ENCODE assay signal across 26 cellular contexts in genomic region chr15:47582283-47582682, GRCh38.
"Had no signal": no experiment of that assay in that cellular context is flagged by ENCODE, and none has a peak within 500 bp of the region (broad histone marks: within the 10 kb centered on the region; RNA-seq: fewer than 3 reads in every experiment).

No MANE protein-coding gene starts in this region.

- H3K9me3 ChIP-seq: left ventricle myocardium inferior, pancreas, prostate gland, sigmoid colon, stomach, testis, thyroid gland, transverse colon, upper lobe of left lung, vagina had no signal

- H3K36me3 ChIP-seq: left ventricle myocardium inferior, pancreas, prostate gland, sigmoid colon, stomach, thyroid gland, transverse colon, upper lobe of left lung, vagina had no signal

- H3K4me3 Mint-ChIP-seq: mesothelial cell of epicardium; naive B cell; natural killer cell treated with Interleukin-12 subunit alpha and Interleukin-12 subunit beta and Interleukin-15 and Interleukin-18, amount 100 ng/mL, for 72 hours; stimulated activated naive B cell treated with anti-CD40 and anti-IgM and Interleukin-4, amounts not matched to agents 10 μg/mL and 1 μg/mL and 100 μg/mL, for 72 hours had no signal

- H3K27me3 Mint-ChIP-seq: naive B cell; stimulated activated naive B cell treated with anti-CD40 and anti-IgM and Interleukin-4, amounts not matched to agents 10 μg/mL and 1 μg/mL and 100 μg/mL, for 72 hours had no signal

- H3K27ac ChIP-seq: left ventricle myocardium inferior, pancreas, prostate gland, sigmoid colon, stomach, testis, thyroid gland, transverse colon, upper lobe of left lung, vagina had no signal

- H3K4me1 Mint-ChIP-seq: naive B cell; stimulated activated naive B cell treated with anti-CD40 and anti-IgM and Interleukin-4, amounts not matched to agents 10 μg/mL and 1 μg/mL and 100 μg/mL, for 72 hours had no signal

- H3K27ac Mint-ChIP-seq: mesothelial cell of epicardium; naive B cell; natural killer cell treated with Interleukin-12 subunit alpha and Interleukin-12 subunit beta and Interleukin-15 and Interleukin-18, amount 100 ng/mL, for 72 hours; stimulated activated naive B cell treated with anti-CD40 and anti-IgM and Interleukin-4, amounts not matched to agents 10 μg/mL and 1 μg/mL and 100 μg/mL, for 72 hours had no signal

- H3K27me3 ChIP-seq: pancreas, sigmoid colon, stomach, testis, thyroid gland, transverse colon, upper lobe of left lung, vagina had no signal

- DNase-seq: hypothalamus; islet precursor cell; left ventricle myocardium inferior; mesendoderm; naive B cell; nucleus accumbens; pancreas; posterior cingulate gyrus; retina; sigmoid colon; stimulated activated CD4-positive, alpha-beta T cell treated with anti-CD3 and anti-CD28 coated beads, Interleukin-1b, Interleukin-23, amount 100 ng/mL, for 48 hours; stimulated activated CD4-positive, alpha-beta T cell treated with anti-CD3 and anti-CD28 coated beads, Interleukin-2, amount 100 ng/mL, for 48 hours; stimulated activated naive B cell treated with anti-CD40 and anti-IgM and Interleukin-4, amounts not matched to agents 10 μg/mL and 1 μg/mL and 100 μg/mL, for 72 hours; stimulated activated naive CD8-positive, alpha-beta T cell treated with anti-CD3 and anti-CD28 coated beads, Interleukin-15, Interleukin-2, amounts not matched to agents 100 U/mL and 50 U/mL, for 24 hours; stomach; testis; thyroid gland; transverse colon; upper lobe of left lung had no signal

- H3K4me3 ChIP-seq: left ventricle myocardium inferior, lung, pancreas, prostate gland, sigmoid colon, smooth muscle cell, stomach, testis, thyroid gland, transverse colon, upper lobe of left lung, vagina had no signal

- H3K9me3 Mint-ChIP-seq: mesothelial cell of epicardium; natural killer cell treated with Interleukin-12 subunit alpha and Interleukin-12 subunit beta and Interleukin-15 and Interleukin-18, amount 100 ng/mL, for 72 hours; stimulated activated naive B cell treated with anti-CD40 and anti-IgM and Interleukin-4, amounts not matched to agents 10 μg/mL and 1 μg/mL and 100 μg/mL, for 72 hours had no signal

- ATAC-seq: pancreas; right cardiac atrium; stimulated activated naive B cell treated with anti-CD40 and anti-IgM and Interleukin-4, amounts not matched to agents 10 μg/mL and 1 μg/mL and 100 μg/mL, for 72 hours; stimulated activated naive CD8-positive, alpha-beta T cell treated with anti-CD3 and anti-CD28 coated beads, Interleukin-15, Interleukin-2, amounts not matched to agents 100 U/mL and 50 U/mL, for 24 hours had no signal

- H3K36me3 Mint-ChIP-seq: mesothelial cell of epicardium; naive B cell; natural killer cell treated with Interleukin-12 subunit alpha and Interleukin-12 subunit beta and Interleukin-15 and Interleukin-18, amount 100 ng/mL, for 72 hours; stimulated activated naive B cell treated with anti-CD40 and anti-IgM and Interleukin-4, amounts not matched to agents 10 μg/mL and 1 μg/mL and 100 μg/mL, for 72 hours had no signal

- H3K4me1 ChIP-seq: pancreas, prostate gland, testis, thyroid gland, upper lobe of left lung, vagina had no signal
